Comparison of ENCODE assay signal across 15 cellular contexts in the genomic region with DNA sequence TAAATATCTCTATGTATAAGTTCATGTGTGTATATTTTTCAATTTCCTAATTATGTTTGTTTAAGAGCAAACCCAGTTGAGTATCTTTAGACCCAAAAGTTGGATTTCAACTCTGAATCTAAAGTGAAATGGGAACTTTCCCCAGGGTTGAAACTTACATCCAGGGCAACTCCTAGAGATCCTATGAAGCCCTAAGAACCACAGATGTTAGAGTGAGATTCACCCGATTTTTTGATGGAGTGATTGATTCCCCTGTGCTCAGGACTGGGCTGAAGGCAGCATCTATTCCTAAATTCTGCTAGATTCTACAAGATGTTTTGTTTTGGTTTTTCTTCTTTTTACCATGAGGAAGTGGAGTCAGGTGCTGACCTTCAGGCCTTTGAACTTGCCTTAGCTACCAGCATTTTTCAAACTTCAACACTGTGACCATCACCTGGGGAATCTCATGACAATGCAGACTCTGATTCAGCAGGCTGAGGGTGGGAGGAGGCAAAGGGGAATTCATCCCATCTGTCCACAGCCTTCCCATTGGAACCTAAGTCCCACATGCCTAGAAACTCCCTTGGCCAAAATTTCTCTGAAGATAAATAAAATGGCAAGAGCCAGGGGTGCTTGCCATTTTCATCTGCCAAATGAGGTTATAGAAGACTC.
DNase-seq lines count a peak whose midpoint lies in the region; ATAC-seq and TF ChIP-seq lines count a peak whose summit lies in the region.
"Had no signal": no experiment of that assay in that cellular context is flagged by ENCODE, and none has a peak within 500 bp of the region (broad histone marks: within the 10 kb centered on the region; RNA-seq: fewer than 3 reads in every experiment).

No MANE protein-coding gene starts in this region.

- peak overlapping the region; percentile 18; the same call in 1 of the 2 replicates for H3K27ac ChIP-seq in ACC112 (ENCODE audit: low read depth, low read length)
- H3K27ac ChIP-seq in PC-3 (ENCODE audit: low read length) = no peak overlapping the region
- peak overlapping the region; percentile 89 for H3K27ac ChIP-seq in hepatocyte
- H3K27ac ChIP-seq in trophoblast cell (ENCODE audit: low read depth, low read length) = no peak overlapping the region
- H3K27ac ChIP-seq: KMS-11 had no signal

- BruUV-seq in PC-3 (replicated peaks; lab: Mats Ljungman, UMichigan) = TSS peak; percentile 48

- H4K91ac ChIP-seq in trophoblast cell (ENCODE audit: low read depth, low read length) = no peak overlapping the region

- H3F3A ChIP-seq in PC-3 (ENCODE audit: low read length, unreplicated experiment) = no peaks in the 10 kb centered on the region

- no peak overlapping the region for H2BK5ac ChIP-seq in trophoblast cell (ENCODE audit: low read depth, low read length, poor library complexity)

- H3K4me2 ChIP-seq in PC-3 (ENCODE audit: low read length) = no peak overlapping the region
- peak overlapping the region; percentile 1 for H3K4me2 ChIP-seq in hepatocyte
- H3K4me2 ChIP-seq in trophoblast cell (ENCODE audit: low read length) = no peak overlapping the region
- H3K4me2 ChIP-seq: KMS-11 had no signal

- H2BK120ac ChIP-seq in trophoblast cell (ENCODE audit: insufficient read depth, low read length, poor library complexity) = no peak overlapping the region

- H3K9ac ChIP-seq in PC-3 (ENCODE audit: low read length) (no peak overlapping the region), trophoblast cell (ENCODE audit: low read length) (no peak overlapping the region)
- H3K9ac ChIP-seq: KMS-11 had no signal

- H3K14ac ChIP-seq in trophoblast cell (ENCODE audit: low read length) = no peak overlapping the region

- H3K9me2 ChIP-seq in PC-3 (replicated peaks; ENCODE audit: low read length) (no peaks in the 10 kb centered on the region), hepatocyte (replicated peaks; ENCODE audit: insufficient read depth) (no peaks in the 10 kb centered on the region)

- H3K23ac ChIP-seq in trophoblast cell (ENCODE audit: low read length) = no peak overlapping the region

- H4K20me1 ChIP-seq in PC-3 (ENCODE audit: low read length) (no peaks in the 10 kb centered on the region), hepatocyte (ENCODE audit: insufficient read depth, poor library complexity, severe bottlenecking) (no peaks in the 10 kb centered on the region)

- intact Hi-C loops in PC-3 (cut with micrococcal nuclease) = loop anchor here (2.0 to 5.0 kb wide), 3 partner anchors 30 to 70 kb away; no protein-coding TSS in a partner anchor

- H3K9me3 ChIP-seq in PC-3 (ENCODE audit: low read length) (no peaks in the 10 kb centered on the region), hepatocyte (ENCODE audit: low read depth) (no peaks in the 10 kb centered on the region), trophoblast cell (ENCODE audit: insufficient read depth, low read depth, low read length) (no peaks in the 10 kb centered on the region)

- TF ChIP-seq POLR2A in GM18505 (IDR thresholded peaks at IDR 0.05; ENCODE audit: borderline replicate concordance, extremely low read depth, insufficient read depth, insufficient read length) = no peak

- H4K12ac ChIP-seq in trophoblast cell (ENCODE audit: low read depth, low read length) = no peak overlapping the region

- WGBS in hepatocyte (ENCODE audit: low lambda C conversion rate, missing lambda C conversion rate) = 63% methylated on average over 1 of the region's 1 CpG
- WGBS in trophoblast cell (ENCODE audit: extremely low coverage, insufficient coverage, insufficient read length) = no CpG with 5 or more reads among the region's 1 CpG

- ATAC-seq in PC-3 (no peak), GM18505 (IDR thresholded peaks at IDR 0.05; ENCODE audit: unreplicated experiment) (no peak), GM18861 (IDR thresholded peaks at IDR 0.05; ENCODE audit: unreplicated experiment) (no peak)
- no peak for ATAC-seq in activated CD4-positive, CD25-positive, alpha-beta regulatory T cell treated with anti-CD3 and anti-CD28 coated beads, Interleukin-2, amount 50 U/mL, for 24 hours
- ATAC-seq: HepG2 had no signal

- POLR2A ChIA-PET in PC-3 (lab: Charles Lee; ENCODE audit: unreplicated experiment) = no interaction called here

- TF ChIP-seq CTCF in PC-3 (conservative IDR thresholded peaks at IDR 0.05; ENCODE audit: low read depth, low read length) (no peak), hepatocyte (IDR thresholded peaks at IDR 0.05; ENCODE audit: poor library complexity) (no peak)

- H2AFZ ChIP-seq in ACC112 (ENCODE audit: low read length, unreplicated experiment) (no peak overlapping the region), PC-3 (ENCODE audit: low read length) (no peak overlapping the region), hepatocyte (no peak overlapping the region), trophoblast cell (ENCODE audit: insufficient read depth, low read length, poor library complexity) (no peak overlapping the region)

- H3K4me3 ChIP-seq in ACC112 (ENCODE audit: low read depth, low read length) = no peak overlapping the region
- no peak overlapping the region for H3K4me3 ChIP-seq in PC-3 (ENCODE audit: low read length)
- no peak overlapping the region for H3K4me3 ChIP-seq in hepatocyte
- no peak overlapping the region for H3K4me3 ChIP-seq in trophoblast cell (ENCODE audit: low read depth, low read length)

- no peak overlapping the region for H2BK12ac ChIP-seq in trophoblast cell (ENCODE audit: low read length)

- no peaks in the 10 kb centered on the region for H3K27me3 ChIP-seq in ACC112 (ENCODE audit: insufficient read depth, low read length)
- no peaks in the 10 kb centered on the region for H3K27me3 ChIP-seq in PC-3 (ENCODE audit: low read length)
- no peaks in the 10 kb centered on the region for H3K27me3 ChIP-seq in hepatocyte
- H3K27me3 ChIP-seq in trophoblast cell (ENCODE audit: insufficient read depth, low read length) = no peaks in the 10 kb centered on the region

- CTCF ChIA-PET in PC-3 (lab: Charles Lee) = no interaction called here

- H3K4me1 ChIP-seq in ACC112 (ENCODE audit: control insufficient read depth, insufficient read depth, low read length, unreplicated experiment) (peaks cover 30% of the 10 kb centered on the region), PC-3 (ENCODE audit: insufficient read depth, low read length) (no peaks in the 10 kb centered on the region), hepatocyte (ENCODE audit: insufficient read depth) (peaks cover 27% of the 10 kb centered on the region), trophoblast cell (ENCODE audit: control insufficient read depth in 1 of 2, insufficient read depth in 2 of 2, low read length in 2 of 2) (no peaks in the 10 kb centered on the region)

- DNase-seq in PC-3 = no peak
- peak; percentile 37 for DNase-seq in hepatocyte (ENCODE audit: low spot score)
- DNase-seq in trophoblast cell = peak; percentile 66 to 81
- DNase-seq in occipital lobe (lab: John Stamatoyannopoulos, UW) = no peak
- DNase-seq: COR-L47, GOT3, NCI-H1092, NCI-H2081 treated with DMSO at 0.1 percent for 48 hours, NCI-H774 had no signal

- H3K79me1 ChIP-seq in trophoblast cell (ENCODE audit: low read length) = no peaks in the 10 kb centered on the region

- no peak overlapping the region for H4K8ac ChIP-seq in trophoblast cell (ENCODE audit: low read depth, low read length)

- H3K36me3 ChIP-seq in ACC112 (ENCODE audit: insufficient read depth, low read length) (no peaks in the 10 kb centered on the region), PC-3 (ENCODE audit: low read depth, low read length) (no peaks in the 10 kb centered on the region), hepatocyte (replicated peaks; ENCODE audit: insufficient read depth, low read depth) (no peaks in the 10 kb centered on the region), trophoblast cell (ENCODE audit: control insufficient read depth in 1 of 2, insufficient read depth in 2 of 2, low read length in 2 of 2) (no peaks in the 10 kb centered on the region)

- H2AK5ac ChIP-seq in trophoblast cell (ENCODE audit: low read length) = no peak overlapping the region

- no peak overlapping the region for H3K4ac ChIP-seq in trophoblast cell (ENCODE audit: low read depth, low read length)

- H3K18ac ChIP-seq in trophoblast cell (ENCODE audit: low read length) = no peak overlapping the region

- H3K79me2 ChIP-seq in ACC112 (ENCODE audit: control insufficient read depth, insufficient read depth, low read length, unreplicated experiment) = no peaks in the 10 kb centered on the region
- H3K79me2 ChIP-seq in PC-3 (ENCODE audit: low read length) = no peaks in the 10 kb centered on the region
- no peaks in the 10 kb centered on the region for H3K79me2 ChIP-seq in hepatocyte
- H3K79me2 ChIP-seq in trophoblast cell (ENCODE audit: control insufficient read depth, insufficient read depth, low read length, poor library complexity) = no peaks in the 10 kb centered on the region

Comparison
In these comparisons a context has a peak if more than half of its experiments do, and no peak if none do; other contexts are left out.
1. H3K27ac ChIP-seq: peak in ACC112 (single experiment) and hepatocyte (single experiment); none in PC-3 (single experiment) and trophoblast cell (single experiment).
2. DNase-seq: peak in hepatocyte (single experiment) and trophoblast cell (2 of 2); none in PC-3 (single experiment) and occipital lobe (single experiment).